Comparison of ENCODE assay signal across 12 cellular contexts in the genomic region with DNA sequence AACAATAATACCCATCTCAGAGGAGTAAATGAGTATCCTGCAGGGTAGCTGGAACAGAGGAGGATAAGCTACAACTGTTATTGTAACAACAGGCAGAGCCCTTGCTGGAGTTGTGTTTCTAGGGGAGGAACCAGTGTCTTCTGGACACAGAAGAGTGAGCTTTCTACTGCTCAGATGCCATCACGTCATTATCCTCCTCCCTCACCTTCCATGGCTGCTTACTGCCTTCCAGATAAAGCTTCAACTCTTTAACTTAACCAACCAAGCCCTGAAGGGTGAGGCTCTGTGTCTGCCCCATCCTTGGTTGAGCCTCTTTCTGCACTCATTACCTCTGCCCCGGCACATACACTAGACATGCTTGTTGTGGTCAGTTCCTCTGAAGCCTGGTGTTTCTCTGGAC. TPM values are rescaled to one million over a fixed set of nuclear protein-coding genes. Genes with fewer than 3 reads are reported as not detected.
DNase-seq lines count a peak whose midpoint lies in the region; ATAC-seq, FAIRE-seq and TF ChIP-seq lines count a peak whose summit lies in the region.
"Had no signal": no experiment of that assay in that cellular context is flagged by ENCODE, and none has a peak within 500 bp of the region (broad histone marks: within the 10 kb centered on the region; RNA-seq: fewer than 3 reads in every experiment).

No MANE protein-coding gene starts in this region.

- H3K23me2 ChIP-seq in H1 (ENCODE audit: low read depth, low read length), result peaks cover 7% of the 10 kb centered on the region; the same call in 1 of the 2 replicates

- no peaks in the 10 kb centered on the region for H3K36me3 ChIP-seq in RWPE2 (ENCODE audit: low read depth)
- H3K36me3 ChIP-seq in H1 (ENCODE audit: control insufficient read depth in 2 of 4, insufficient read depth in 4 of 4, low read length in 3 of 4), result no peaks in the 10 kb centered on the region

- H3K27me3 Mint-ChIP-seq in activated naive CD4-positive, alpha-beta T cell treated with anti-CD3 and anti-CD28 coated beads, Interleukin-2, amount 50 U/mL, for 24 hours, result no peaks in the 10 kb centered on the region
- no peaks in the 10 kb centered on the region for H3K27me3 Mint-ChIP-seq in stimulated activated memory B cell treated with anti-CD40 and anti-IgM and Interleukin-4, amounts not matched to agents 10 μg/mL and 1 μg/mL and 100 μg/mL, for 72 hours
- H3K27me3 Mint-ChIP-seq: effector memory CD8-positive, alpha-beta T cell had no signal

- H3K36me3 Mint-ChIP-seq in activated naive CD4-positive, alpha-beta T cell treated with anti-CD3 and anti-CD28 coated beads, Interleukin-2, amount 50 U/mL, for 24 hours, result no peaks in the 10 kb centered on the region
- no peaks in the 10 kb centered on the region for H3K36me3 Mint-ChIP-seq in stimulated activated memory B cell treated with anti-CD40 and anti-IgM and Interleukin-4, amounts not matched to agents 10 μg/mL and 1 μg/mL and 100 μg/mL, for 72 hours

- no peak overlapping the region for H4K5ac ChIP-seq in H1 (ENCODE audit: insufficient read length, low read depth, low read length)

- H2BK15ac ChIP-seq in H1 (ENCODE audit: low read length), result no peak overlapping the region

- 0 out of 2 replicates have a peak overlapping the region, but pooled peaks have one; percentile 55 for H2BK12ac ChIP-seq in H1 (ENCODE audit: low read depth, low read length)

- H2BK120ac ChIP-seq in H1 (replicated peaks; ENCODE audit: low read depth, low read length), result no peak overlapping the region

- H3K27me3 ChIP-seq in RWPE2 (ENCODE audit: insufficient read depth, poor library complexity, severe bottlenecking) (no peaks in the 10 kb centered on the region), H1 (replicated peaks in 1 of 4; ENCODE audit: control insufficient read depth in 3 of 4, extremely low read depth in 1 of 4, insufficient read depth in 3 of 4, low read length in 3 of 4) (no peaks in the 10 kb centered on the region)

- no peak overlapping the region for H3K23ac ChIP-seq in H1 (ENCODE audit: insufficient read length)

- peaks cover 34% of the 10 kb centered on the region for H3K4me1 Mint-ChIP-seq in activated naive CD4-positive, alpha-beta T cell treated with anti-CD3 and anti-CD28 coated beads, Interleukin-2, amount 50 U/mL, for 24 hours
- H3K4me1 Mint-ChIP-seq in stimulated activated memory B cell treated with anti-CD40 and anti-IgM and Interleukin-4, amounts not matched to agents 10 μg/mL and 1 μg/mL and 100 μg/mL, for 72 hours, result peaks cover 34% of the 10 kb centered on the region

- H3K4me1 ChIP-seq in RWPE2 (ENCODE audit: insufficient read depth, poor library complexity, severe bottlenecking), result no peaks in the 10 kb centered on the region
- H3K4me1 ChIP-seq in H1 (replicated peaks in 1 of 4; ENCODE audit: control insufficient read depth in 3 of 4, insufficient read depth in 4 of 4, low read length in 3 of 4), result peaks cover 10 to 13% (median 12%) of the 10 kb centered on the region in 4 experiments

- H3K14ac ChIP-seq in H1 (ENCODE audit: insufficient read length), result no peak overlapping the region

- H2AK5ac ChIP-seq in H1 (ENCODE audit: low read depth, low read length), result no peak overlapping the region

- H2AFZ ChIP-seq in H1 (ENCODE audit: low read length), result no peak overlapping the region

- POLR2A ChIA-PET in H1 (lab: Charles Lee; ENCODE audit: partially characterized antibody), result interaction anchor here (0.8 to 9.2 kb wide), 4 partner anchors 10 to 178 kb away, joined by 3 to 101 read pairs (median 4); no protein-coding TSS in a partner anchor

- no peak for TF ChIP-seq EP300 in H1 (IDR thresholded peaks at IDR 0.05; ENCODE audit: borderline replicate concordance in 1 of 2, low read depth in 2 of 2, low read length in 2 of 2)

- ATAC-seq in RWPE2 (ENCODE audit: low read depth), result no peak
- no peak for ATAC-seq in stimulated activated memory B cell treated with anti-CD40 and anti-IgM and Interleukin-4, amounts not matched to agents 10 μg/mL and 1 μg/mL and 100 μg/mL, for 72 hours
- ATAC-seq: effector memory CD8-positive, alpha-beta T cell had no signal

- H3K9me3 ChIP-seq in RWPE2 (ENCODE audit: severe bottlenecking) (no peaks in the 10 kb centered on the region), H1 (ENCODE audit: insufficient read depth in 2 of 2, low read depth in 1 of 2, low read length in 1 of 2) (no peaks in the 10 kb centered on the region)

- H4K8ac ChIP-seq in H1 (ENCODE audit: extremely low read depth, insufficient read depth, low read length), result no peak overlapping the region

- no peaks in the 10 kb centered on the region for H3K9me3 Mint-ChIP-seq in activated naive CD4-positive, alpha-beta T cell treated with anti-CD3 and anti-CD28 coated beads, Interleukin-2, amount 50 U/mL, for 24 hours
- no peaks in the 10 kb centered on the region for H3K9me3 Mint-ChIP-seq in stimulated activated memory B cell treated with anti-CD40 and anti-IgM and Interleukin-4, amounts not matched to agents 10 μg/mL and 1 μg/mL and 100 μg/mL, for 72 hours
- H3K9me3 Mint-ChIP-seq: effector memory CD8-positive, alpha-beta T cell had no signal

- peaks cover 2% of the 10 kb centered on the region; the same call in 1 of the 2 replicates for H3K79me1 ChIP-seq in H1 (ENCODE audit: low read depth, low read length)

- H3K4ac ChIP-seq in H1 (replicated peaks; ENCODE audit: insufficient read length, low read depth, low read length), result no peak overlapping the region

- H3K4me3 ChIP-seq in RWPE2 (ENCODE audit: severe bottlenecking) (no peak overlapping the region), H1 (ENCODE audit: extremely low read depth in 1 of 4, insufficient read depth in 2 of 4, low read depth in 3 of 4, low read length in 4 of 4) (no peak overlapping the region)

- no peak overlapping the region for H2BK20ac ChIP-seq in H1 (ENCODE audit: low read length)

- DNase-seq in activated naive CD4-positive, alpha-beta T cell treated with Interleukin-2 at 50 U/mL for 16 hours, result no peak
- peak; percentile 23 for DNase-seq in RWPE2 (ENCODE audit: low spot score)
- no peak for DNase-seq in H1 (ENCODE audit: low read depth in 1 of 2, low spot score in 2 of 2)
- no peak for DNase-seq in amniotic stem cell (lab: John Stamatoyannopoulos, UW)
- DNase-seq in HK-2 (ENCODE audit: unreplicated experiment), result no peak
- no peak for DNase-seq in stimulated activated naive CD4-positive, alpha-beta T cell treated with Interleukin-2 at 50 U/mL for 16 hours (lab: John Stamatoyannopoulos, UW)
- DNase-seq: DMS 273 treated with DMSO at 0.1 percent for 48 hours; effector memory CD8-positive, alpha-beta T cell; Kasumi-1; NCI-H446 treated with DMSO at 0.1 percent for 48 hours had no signal

- H2BK5ac ChIP-seq in H1 (ENCODE audit: low read depth, low read length), result no peak overlapping the region

- no peak overlapping the region for H4K91ac ChIP-seq in H1 (replicated peaks; ENCODE audit: insufficient read length, low read length)

- WGBS in H1 (ENCODE audit: extremely low coverage in 1 of 2, insufficient coverage in 1 of 2, insufficient read length in 1 of 2, insufficient replicate concordance in 2 of 2, low coverage in 1 of 2, low lambda C conversion rate in 2 of 2, missing lambda C conversion rate in 1 of 2), 2 experiments, result 83% methylated on average over 2 of the region's 2 CpGs; no CpG with 5 or more reads in 1 of the 2 experiments

- H4K20me1 ChIP-seq in H1 (replicated peaks in 1 of 2; ENCODE audit: control insufficient read depth in 1 of 2, insufficient read depth in 2 of 2, low read length in 2 of 2), result no peaks in the 10 kb centered on the region

- H3K27ac ChIP-seq in RWPE2 (ENCODE audit: poor library complexity, severe bottlenecking) (no peak overlapping the region), H1 (ENCODE audit: low read depth, low read length) (no peak overlapping the region)

- FAIRE-seq in H1 (lab: Jason Lieb, UNC), result no peak

- CTCF ChIA-PET in H1 (lab: Charles Lee; ENCODE audit: partially characterized antibody), result interaction anchor here (8.1 kb wide), 1 partner anchor 16 kb away, joined by 77 read pairs; no protein-coding TSS in a partner anchor

- H3K56ac ChIP-seq in H1 (replicated peaks; ENCODE audit: insufficient read length, low read depth, low read length), result no peak overlapping the region

- H3K18ac ChIP-seq in H1 (ENCODE audit: extremely low read depth, low read length), result no peak overlapping the region

- no peak overlapping the region for H3K4me2 ChIP-seq in H1 (ENCODE audit: insufficient read depth in 1 of 2, low read depth in 2 of 2, low read length in 2 of 2)

- no peak overlapping the region for H3K27ac Mint-ChIP-seq in activated naive CD4-positive, alpha-beta T cell treated with anti-CD3 and anti-CD28 coated beads, Interleukin-2, amount 50 U/mL, for 24 hours
- H3K27ac Mint-ChIP-seq in stimulated activated memory B cell treated with anti-CD40 and anti-IgM and Interleukin-4, amounts not matched to agents 10 μg/mL and 1 μg/mL and 100 μg/mL, for 72 hours, result peak overlapping the region; percentile 45

- TF ChIP-seq CTCF in RWPE2 (IDR thresholded peaks at IDR 0.05; ENCODE audit: poor library complexity, severe bottlenecking) (no peak), H1 (IDR thresholded peaks at IDR 0.05; ENCODE audit: control extremely low read depth in 1 of 3, insufficient read depth in 1 of 3, low read depth in 1 of 3, low read length in 3 of 3) (no peak)

- H3K79me2 ChIP-seq in H1 (ENCODE audit: control insufficient read depth in 1 of 2, insufficient read depth in 2 of 2, low read length in 2 of 2), result peaks cover 6 to 13% of the 10 kb centered on the region in 2 experiments; a peak in 2 of 4 replicates

- H3K9ac ChIP-seq in H1 (replicated peaks in 1 of 4; ENCODE audit: extremely low read depth in 1 of 4, low read depth in 3 of 4, low read length in 3 of 4), result no peak overlapping the region

- no peak for TF ChIP-seq RAD21 in H1 (IDR thresholded peaks at IDR 0.05 in 1 of 2, conservative IDR thresholded peaks at IDR 0.05 in 1 of 2; ENCODE audit: low read depth in 2 of 2, low read length in 2 of 2)

- TF ChIP-seq POLR2A in H1 (IDR thresholded peaks at IDR 0.05; ENCODE audit: control extremely low read depth in 1 of 2, low read depth in 2 of 2, low read length in 2 of 2), result no peak

- peak overlapping the region; percentile 5 for H3K4me3 Mint-ChIP-seq in activated naive CD4-positive, alpha-beta T cell treated with anti-CD3 and anti-CD28 coated beads, Interleukin-2, amount 50 U/mL, for 24 hours
- H3K4me3 Mint-ChIP-seq in stimulated activated memory B cell treated with anti-CD40 and anti-IgM and Interleukin-4, amounts not matched to agents 10 μg/mL and 1 μg/mL and 100 μg/mL, for 72 hours, result no peak overlapping the region
- H3K4me3 Mint-ChIP-seq: effector memory CD8-positive, alpha-beta T cell had no signal

RNA-seq across cellular contexts. Expression of a gene that starts 4.4 kb away (rescaled TPM):
- 165 and 168 TPM in 2 replicates for total RNA-seq in H1 (2021; fragmentation: NEBNext Ultra II Directional; extraction: Animal tissue kit (Norgen Biotek cat#: 25700))
- 21.1 and 22.8 TPM in 2 replicates for polyA plus RNA-seq in H1 (2011; rRNA removed)
- 25.6 TPM for polyA plus RNA-seq in H1 (2011; cell fraction: cytosol; rRNA removed)
- polyA plus RNA-seq in H1 (2011; cell fraction: nucleus; rRNA removed), result 53.7 TPM
- polyA plus RNA-seq in H1 (2012, experiment 1 of 2), result 32.3 to 43.6 TPM (median 38.1 TPM) in 4 replicates
- 2.6 TPM for polyA plus RNA-seq in H1 (2012, experiment 2 of 2)
- polyA plus RNA-seq in H1 (2013, experiment 1 of 2), result 29.8 TPM
- 29.7 TPM for polyA plus RNA-seq in H1 (2013, experiment 2 of 2)
- polyA minus RNA-seq in H1 (2011; rRNA and poly(A)+ RNA removed), result 116 and 150 TPM in 2 replicates
- polyA minus RNA-seq in H1 (2011; cell fraction: cytosol; rRNA and poly(A)+ RNA removed), result 81.3 TPM
- 206 TPM for polyA minus RNA-seq in H1 (2011; cell fraction: nucleus; rRNA and poly(A)+ RNA removed)

RNA-seq across cellular contexts. Expression of a gene that starts 42.5 kb away (rescaled TPM):
- 74.3 and 88.4 TPM in 2 replicates for total RNA-seq in H1 (2021; fragmentation: NEBNext Ultra II Directional; extraction: Animal tissue kit (Norgen Biotek cat#: 25700))
- polyA plus RNA-seq in H1 (2011; rRNA removed), result 61.4 and 90.7 TPM in 2 replicates
- 61.9 TPM for polyA plus RNA-seq in H1 (2011; cell fraction: cytosol; rRNA removed)
- 169 TPM for polyA plus RNA-seq in H1 (2011; cell fraction: nucleus; rRNA removed)
- polyA plus RNA-seq in H1 (2012, experiment 1 of 2), result 32.1 to 76.8 TPM (median 61.9 TPM) in 4 replicates
- polyA plus RNA-seq in H1 (2012, experiment 2 of 2), result 57.5 TPM
- polyA plus RNA-seq in H1 (2013, experiment 1 of 2), result 76.3 TPM
- polyA plus RNA-seq in H1 (2013, experiment 2 of 2), result 74.6 TPM
- 37.9 and 42.9 TPM in 2 replicates for polyA minus RNA-seq in H1 (2011; rRNA and poly(A)+ RNA removed)
- polyA minus RNA-seq in H1 (2011; cell fraction: cytosol; rRNA and poly(A)+ RNA removed), result 68.5 TPM
- 57.4 TPM for polyA minus RNA-seq in H1 (2011; cell fraction: nucleus; rRNA and poly(A)+ RNA removed)
